Comparison of ENCODE assay signal across 24 cellular contexts in the genomic region with DNA sequence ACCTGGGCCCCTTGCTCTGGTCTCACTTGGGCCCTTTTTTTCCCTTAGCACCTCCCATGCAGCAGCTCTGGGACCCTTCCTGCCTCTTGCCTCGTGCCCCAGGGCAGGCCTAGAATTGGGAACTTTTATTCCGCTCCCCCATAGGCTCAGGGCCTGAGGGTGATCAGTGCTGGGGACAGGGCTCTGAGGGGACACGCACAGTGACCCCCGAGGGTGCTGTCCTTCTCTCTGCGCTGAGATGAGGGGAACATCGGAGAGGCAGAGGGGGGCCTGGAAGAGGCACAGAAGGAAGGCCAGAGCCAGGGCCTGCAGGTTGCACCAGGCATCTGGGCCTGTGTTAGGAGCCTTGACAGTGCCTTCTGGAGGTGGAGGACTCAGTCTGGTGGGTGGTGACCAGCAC.
"Had no signal": no experiment of that assay in that cellular context is flagged by ENCODE, and none has a peak within 500 bp of the region (broad histone marks: within the 10 kb centered on the region; RNA-seq: fewer than 3 reads in every experiment).

No MANE protein-coding gene starts in this region.

- H3K9me3 Mint-ChIP-seq: activated naive CD8-positive, alpha-beta T cell treated with anti-CD3 and anti-CD28 coated beads, Interleukin-2, amount 50 U/mL, for 24 hours; activated T-helper 1 cell treated with anti-CD3 and anti-CD28 coated beads, Interleukin-12 subunit alpha, Interleukin-12 subunit beta, Interleukin-2, Interleukin-4 antibody, amounts not matched to agents 30 ng/mL and 10 ng/mL and 1 ng/mL, durations not matched to agents 14 hours and 24 hours and 36 hours; mesothelial cell of epicardium; natural killer cell; T-cell; T-helper 2 cell treated with Interferon-gamma antibody and Interleukin-4, amounts not matched to agents 5 μg/mL and 100 μg/mL, for 36 hours had no signal

- H3K4me3 ChIP-seq: breast epithelium, right lobe of liver, tibial nerve had no signal

- H3K27ac Mint-ChIP-seq: activated CD4-positive, alpha-beta T cell treated with anti-CD3 and anti-CD28 coated beads for 36 hours; activated naive CD8-positive, alpha-beta T cell treated with anti-CD3 and anti-CD28 coated beads, Interleukin-2, amount 50 U/mL, for 24 hours; activated T-helper 1 cell treated with anti-CD3 and anti-CD28 coated beads, Interleukin-12 subunit alpha, Interleukin-12 subunit beta, Interleukin-2, Interleukin-4 antibody, amounts not matched to agents 30 ng/mL and 10 ng/mL and 1 ng/mL, durations not matched to agents 14 hours and 24 hours and 36 hours; mesothelial cell of epicardium; T-cell; T-helper 2 cell treated with Interferon-gamma antibody and Interleukin-4, amounts not matched to agents 5 μg/mL and 100 μg/mL, for 36 hours had no signal

- H3K4me1 Mint-ChIP-seq: mesothelial cell of epicardium had no signal

- H3K9me3 ChIP-seq: breast epithelium, right lobe of liver, tibial nerve had no signal

- DNase-seq: activated CD4-positive, alpha-beta T cell treated with anti-CD3 and anti-CD28 coated beads for 36 hours; activated CD4-positive, alpha-beta T cell treated with anti-CD3 and anti-CD28 coated beads, Interleukin-2, amount 50 U/mL, for 4 hours; activated CD4-positive, CD25-positive, alpha-beta regulatory T cell; activated gamma-delta T cell; activated naive CD4-positive, alpha-beta T cell treated with anti-CD3 and anti-CD28 coated beads, Interleukin-2, amount 50 U/mL, for 16 hours; activated naive CD8-positive, alpha-beta T cell treated with anti-CD3 and anti-CD28 coated beads, Interleukin-2, amount 50 U/mL, for 24 hours; activated T-cell treated with anti-CD3 and anti-CD28 coated beads for 4 hours; amygdala; central memory CD4-positive, alpha-beta T cell; dermis blood vessel endothelial cell; effector CD4-positive, alpha-beta T cell; islet precursor cell; left cardiac atrium; mammary epithelial cell; natural killer cell; stimulated activated CD4-positive, alpha-beta T cell treated with anti-CD3 and anti-CD28 coated beads, Interleukin-12 subunit alpha, Interleukin-12 subunit beta, amount 100 ng/mL, for 4 hours; stimulated activated CD4-positive, alpha-beta T cell treated with anti-CD3 and anti-CD28 coated beads, Interleukin-4, amount 100 ng/mL, for 1 hour; T-cell had no signal

- H3K36me3 Mint-ChIP-seq: natural killer cell had no signal

- H3K27ac ChIP-seq: breast epithelium, tibial nerve had no signal

- H3K4me1 ChIP-seq: breast epithelium had no signal

- H3K4me3 Mint-ChIP-seq: activated CD4-positive, alpha-beta T cell treated with anti-CD3 and anti-CD28 coated beads for 36 hours; activated naive CD8-positive, alpha-beta T cell treated with anti-CD3 and anti-CD28 coated beads, Interleukin-2, amount 50 U/mL, for 24 hours; activated T-helper 1 cell treated with anti-CD3 and anti-CD28 coated beads, Interleukin-12 subunit alpha, Interleukin-12 subunit beta, Interleukin-2, Interleukin-4 antibody, amounts not matched to agents 30 ng/mL and 10 ng/mL and 1 ng/mL, durations not matched to agents 14 hours and 24 hours and 36 hours; mesothelial cell of epicardium; natural killer cell; T-cell; T-helper 2 cell treated with Interferon-gamma antibody and Interleukin-4, amounts not matched to agents 5 μg/mL and 100 μg/mL, for 36 hours had no signal

- H3K27me3 ChIP-seq: breast epithelium, right lobe of liver, tibial nerve had no signal

- ATAC-seq: activated CD4-positive, alpha-beta T cell treated with anti-CD3 and anti-CD28 coated beads for 36 hours; activated naive CD8-positive, alpha-beta T cell treated with anti-CD3 and anti-CD28 coated beads, Interleukin-2, amount 50 U/mL, for 24 hours; left cardiac atrium; natural killer cell; right lobe of liver; T-cell had no signal

- H3K27me3 Mint-ChIP-seq: activated CD4-positive, alpha-beta T cell treated with anti-CD3 and anti-CD28 coated beads for 36 hours; activated naive CD8-positive, alpha-beta T cell treated with anti-CD3 and anti-CD28 coated beads, Interleukin-2, amount 50 U/mL, for 24 hours; T-cell had no signal
